In genomic region chr11:15907806-15908205, GRCh38 we compare ENCODE assay signal across 1 cellular context.
TF ChIP-seq lines count a peak whose summit lies in the region.

No MANE protein-coding gene starts in this region.

TF ChIP-seq in IMR-90, 13 proteins besides CTCF, POLR2A, EP300 and RAD21:
- no peak for TF ChIP-seq SMC3 (IDR thresholded peaks at IDR 0.05; ENCODE audit: low read depth, low read length)
- no peak for TF ChIP-seq MAZ (IDR thresholded peaks at IDR 0.05; ENCODE audit: borderline replicate concordance, low read depth, low read length)
- TF ChIP-seq CHD1 (IDR thresholded peaks at IDR 0.05; ENCODE audit: low read depth, low read length): no peak
- no peak for TF ChIP-seq MAFK (IDR thresholded peaks at IDR 0.05; ENCODE audit: low read depth, low read length)
- TF ChIP-seq BHLHE40 (IDR thresholded peaks at IDR 0.05; ENCODE audit: low read depth, low read length): no peak
- TF ChIP-seq RCOR1 (IDR thresholded peaks at IDR 0.05; ENCODE audit: insufficient replicate concordance, low read length): no peak
- TF ChIP-seq NFE2L2 (IDR thresholded peaks at IDR 0.05; ENCODE audit: low read depth, low read length): no peak
- TF ChIP-seq FOS (IDR thresholded peaks at IDR 0.05; ENCODE audit: low read depth, low read length): no peak
- no peak for TF ChIP-seq MXI1 (IDR thresholded peaks at IDR 0.05; ENCODE audit: borderline replicate concordance, low read depth, low read length)
